Comparison of ENCODE assay signal across 13 cellular contexts in genomic region chr9:91750343-91750742, GRCh38.
DNase-seq lines count a peak whose midpoint lies in the region; ATAC-seq lines count a peak whose summit lies in the region.
"Had no signal": no experiment of that assay in that cellular context is flagged by ENCODE, and none has a peak within 500 bp of the region (broad histone marks: within the 10 kb centered on the region; RNA-seq: fewer than 3 reads in every experiment).

No MANE protein-coding gene starts in this region.

- DNase-seq in AG08395 (ENCODE audit: low spot score) (peak; percentile 41), GM03348 (ENCODE audit: low spot score) (peak; percentile 28), NCI-H69 (lab: John Stamatoyannopoulos, UW) (peak; percentile 42), globus pallidus (ENCODE audit: low spot score) (peak; percentile 5), islet precursor cell (no peak), SW480 (ENCODE audit: low spot score) (no peak)
- no peak for DNase-seq in activated CD8-positive, alpha-beta memory T cell treated with anti-CD3 and anti-CD28 coated beads, Interleukin-2, amount 50 U/mL, for 4 hours
- DNase-seq: activated CD8-positive, alpha-beta memory T cell treated with anti-CD3 and anti-CD28 coated beads for 24 hours; activated effector memory CD4-positive, alpha-beta T cell treated with Interleukin-2 at 50 U/mL for 16 hours; CD4-positive, CD25-positive, alpha-beta regulatory T cell; NCI-H1105; psoas muscle had no signal

- no peak for ATAC-seq in HG03439 (IDR thresholded peaks at IDR 0.05; ENCODE audit: unreplicated experiment)
- ATAC-seq: psoas muscle had no signal

Comparison
In these comparisons a context has a peak if more than half of its experiments do, and no peak if none do; other contexts are left out.
1. DNase-seq: peak in AG08395 (single experiment), GM03348 (single experiment), NCI-H69 (single experiment) and globus pallidus (single experiment); none in islet precursor cell (single experiment), activated CD8-positive, alpha-beta memory T cell treated with anti-CD3 and anti-CD28 coated beads, Interleukin-2, amount 50 U/mL, for 4 hours (single experiment) and SW480 (single experiment).